ENCODE assay signal across 1 cellular context in the genomic region with DNA sequence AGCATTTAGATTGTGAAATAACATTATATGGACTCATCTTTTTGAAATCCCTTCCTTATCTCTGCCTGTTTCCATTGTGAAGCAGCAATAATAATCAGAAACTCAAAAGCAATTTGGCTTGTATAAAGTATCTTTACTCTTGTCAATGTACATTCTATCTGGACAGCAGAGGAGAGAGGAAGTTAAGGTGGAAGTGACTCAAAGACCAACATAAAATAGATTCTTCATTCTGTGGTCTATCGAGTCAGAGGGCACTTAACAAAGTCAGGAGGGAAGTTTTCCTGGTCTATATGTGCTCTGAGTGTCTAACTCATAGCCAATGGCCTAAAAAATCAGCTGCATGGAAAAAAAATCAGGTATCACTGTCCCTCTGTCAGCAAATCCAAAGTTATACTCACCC.
TF ChIP-seq lines count a peak whose summit lies in the region.

No MANE protein-coding gene starts in this region.

TF ChIP-seq in SK-N-SH, 30 proteins besides CTCF, POLR2A, EP300 and RAD21 (continued from another document):
- TF ChIP-seq GATA2 (CRISPR knock-in tag; IDR thresholded peaks at IDR 0.05) = no peak
